In genomic region chr7:140509789-140510188, GRCh38 we compare ENCODE assay signal across 13 cellular contexts.
"Had no signal": no experiment of that assay in that cellular context is flagged by ENCODE, and none has a peak within 500 bp of the region (broad histone marks: within the 10 kb centered on the region; RNA-seq: fewer than 3 reads in every experiment).

No MANE protein-coding gene starts in this region.

- H3K27ac ChIP-seq: lower lobe of right lung, pancreas, sigmoid colon, testis had no signal

- H3K4me3 Mint-ChIP-seq: activated T-helper 17 cell treated with anti-CD3 and anti-CD28 coated beads, Interleukin-2, amount 50 U/mL, for 72 hours; stimulated activated naive CD8-positive, alpha-beta T cell treated with anti-CD3 and anti-CD28 coated beads, Interleukin-15, amount 100 ng/mL, for 72 hours; T-helper 17 cell had no signal

- H3K4me3 ChIP-seq: lower lobe of right lung, pancreas, sigmoid colon, testis had no signal

- H3K4me1 Mint-ChIP-seq: activated T-helper 17 cell treated with anti-CD3 and anti-CD28 coated beads, Interleukin-2, amount 50 U/mL, for 72 hours; stimulated activated naive CD8-positive, alpha-beta T cell treated with anti-CD3 and anti-CD28 coated beads, Interleukin-15, amount 100 ng/mL, for 72 hours; T-helper 17 cell had no signal

- H3K27me3 ChIP-seq: pancreas, sigmoid colon, testis had no signal

- H3K9me3 ChIP-seq: lower lobe of right lung, pancreas, sigmoid colon, testis had no signal

- H3K4me1 ChIP-seq: lower lobe of right lung, pancreas had no signal

- ATAC-seq: activated T-helper 17 cell treated with anti-CD3 and anti-CD28 coated beads, Interleukin-2, amount 50 U/mL, for 72 hours; left cardiac atrium; lower lobe of right lung; pancreas; stimulated activated naive CD8-positive, alpha-beta T cell treated with anti-CD3 and anti-CD28 coated beads, Interleukin-15, amount 100 ng/mL, for 72 hours; T-helper 17 cell had no signal

- H3K27me3 Mint-ChIP-seq: activated T-helper 17 cell treated with anti-CD3 and anti-CD28 coated beads, Interleukin-2, amount 50 U/mL, for 72 hours; stimulated activated naive CD8-positive, alpha-beta T cell treated with anti-CD3 and anti-CD28 coated beads, Interleukin-15, amount 100 ng/mL, for 72 hours had no signal

- H3K36me3 ChIP-seq: lower lobe of right lung, pancreas, sigmoid colon had no signal

- H3K9me3 Mint-ChIP-seq: activated T-helper 17 cell treated with anti-CD3 and anti-CD28 coated beads, Interleukin-2, amount 50 U/mL, for 72 hours; stimulated activated naive CD8-positive, alpha-beta T cell treated with anti-CD3 and anti-CD28 coated beads, Interleukin-15, amount 100 ng/mL, for 72 hours had no signal

- H3K27ac Mint-ChIP-seq: activated T-helper 17 cell treated with anti-CD3 and anti-CD28 coated beads, Interleukin-2, amount 50 U/mL, for 72 hours; T-helper 17 cell had no signal

- DNase-seq: activated CD4-positive, alpha-beta T cell treated with anti-CD3 and anti-CD28 coated beads, Interleukin-2, amount 50 U/mL, for 1 hour; activated naive CD4-positive, alpha-beta T cell treated with Interleukin-2 at 50 U/mL for 16 hours; activated T-cell treated with anti-CD3 and anti-CD28 coated beads for 4 hours; anterior cingulate cortex; left cardiac atrium; lower lobe of right lung; pancreas; sigmoid colon; stimulated activated CD4-positive, alpha-beta T cell treated with anti-CD3 and anti-CD28 coated beads, Interleukin-1b, Interleukin-23, amount 100 ng/mL, for 48 hours; stimulated activated naive CD8-positive, alpha-beta T cell treated with anti-CD3 and anti-CD28 coated beads, Interleukin-15, amount 100 ng/mL, for 72 hours; T-helper 17 cell; testis had no signal
